Comparison of ENCODE assay signal across 17 cellular contexts in the genomic region with DNA sequence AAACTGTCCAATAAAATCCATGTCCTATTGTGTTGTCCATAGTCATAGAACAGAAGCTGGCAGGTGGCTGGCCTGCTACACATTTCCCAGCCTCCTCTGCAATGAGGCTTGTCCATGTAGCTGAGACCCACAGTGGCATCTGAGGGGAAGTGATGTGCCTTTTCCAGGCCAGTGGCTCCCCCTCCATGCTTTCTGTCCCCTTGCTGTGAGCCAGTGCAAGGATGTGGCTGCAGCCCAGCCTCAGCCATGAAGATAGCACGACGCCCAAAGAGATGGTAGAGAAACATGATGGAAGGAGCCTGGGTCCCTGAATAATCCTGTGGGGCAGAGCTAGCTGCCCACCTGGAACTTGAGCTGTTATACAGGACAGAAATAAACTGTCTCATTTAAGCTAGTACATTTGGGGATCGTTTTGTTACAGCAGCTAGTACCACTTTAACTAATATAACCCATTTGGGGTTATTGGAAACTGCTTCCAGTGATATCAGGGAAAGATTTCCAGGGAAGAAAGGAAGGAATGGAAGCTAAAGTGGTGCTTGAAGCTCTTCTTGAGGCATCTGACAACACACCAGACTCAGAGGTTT. TPM values are rescaled to one million over a fixed set of nuclear protein-coding genes. Genes with fewer than 3 reads are reported as not detected.
DNase-seq lines count a peak whose midpoint lies in the region; ATAC-seq, FAIRE-seq and TF ChIP-seq lines count a peak whose summit lies in the region.
"Had no signal": no experiment of that assay in that cellular context is flagged by ENCODE, and none has a peak within 500 bp of the region (broad histone marks: within the 10 kb centered on the region; RNA-seq: fewer than 3 reads in every experiment).

No MANE protein-coding gene starts in this region.

- TF ChIP-seq CTCF in A549 (IDR thresholded peaks at IDR 0.05) (no peak), hepatocyte (IDR thresholded peaks at IDR 0.05; ENCODE audit: poor library complexity) (no peak), progenitor cell of endocrine pancreas (IDR thresholded peaks at IDR 0.05; ENCODE audit: unreplicated experiment) (no peak)

- H3K79me1 ChIP-seq in mesenchymal stem cell (replicated peaks; ENCODE audit: low read length, poor library complexity, severe bottlenecking), result peaks cover 9% of the 10 kb centered on the region

- no peaks in the 10 kb centered on the region for H3K27me3 Mint-ChIP-seq in progenitor cell of endocrine pancreas
- H3K27me3 Mint-ChIP-seq in T-helper 2 cell treated with Interferon-gamma antibody and Interleukin-4, amounts not matched to agents 5 μg/mL and 100 μg/mL, for 36 hours (ENCODE audit: low read depth), result no peaks in the 10 kb centered on the region
- H3K27me3 Mint-ChIP-seq: CD4-positive, alpha-beta memory T cell had no signal

- no peaks in the 10 kb centered on the region for H3K36me3 ChIP-seq in hepatocyte (replicated peaks; ENCODE audit: insufficient read depth, low read depth)
- H3K36me3 ChIP-seq in mesenchymal stem cell (ENCODE audit: control insufficient read depth in 1 of 2, insufficient read depth in 2 of 2, low read depth in 1 of 2, low read length in 2 of 2), result peaks cover 5 to 21% of the 10 kb centered on the region in 2 experiments
- H3K36me3 ChIP-seq: BLaER1 had no signal

- H3K9me3 Mint-ChIP-seq in progenitor cell of endocrine pancreas (ENCODE audit: low read depth), result no peaks in the 10 kb centered on the region
- H3K9me3 Mint-ChIP-seq in T-helper 2 cell treated with Interferon-gamma antibody and Interleukin-4, amounts not matched to agents 5 μg/mL and 100 μg/mL, for 36 hours, result no peaks in the 10 kb centered on the region
- H3K9me3 Mint-ChIP-seq: CD4-positive, alpha-beta memory T cell; H9 had no signal

- POLR2A ChIA-PET in A549 (lab: Yijun Ruan, JAX), result no interaction called here

- H3K4me1 Mint-ChIP-seq in progenitor cell of endocrine pancreas (ENCODE audit: low read depth), result peaks cover 7% of the 10 kb centered on the region
- peaks cover 2% of the 10 kb centered on the region for H3K4me1 Mint-ChIP-seq in T-helper 2 cell treated with Interferon-gamma antibody and Interleukin-4, amounts not matched to agents 5 μg/mL and 100 μg/mL, for 36 hours (ENCODE audit: low read depth)
- H3K4me1 Mint-ChIP-seq: CD4-positive, alpha-beta memory T cell had no signal

- H2AK5ac ChIP-seq in mesenchymal stem cell (ENCODE audit: low read length, severe bottlenecking), result no peak overlapping the region

- H3K27ac ChIP-seq in A549 (peak overlapping the region; percentile 62 to 66), hepatocyte (peak overlapping the region; percentile 88), mesenchymal stem cell (ENCODE audit: low read length, poor library complexity, severe bottlenecking) (no peak overlapping the region), caudate nucleus (ENCODE audit: low read depth, low read length) (no peak overlapping the region)
- H3K27ac ChIP-seq: BLaER1 had no signal

- CTCF ChIA-PET in A549 (lab: Yijun Ruan, JAX), result interaction anchor here (0.6 to 3.1 kb wide), 11 partner anchors 8 to 146 kb away, joined by 3 to 9 read pairs (median 3); no protein-coding TSS in a partner anchor

- H3K4me1 ChIP-seq in A549 (peaks cover 41% of the 10 kb centered on the region), hepatocyte (ENCODE audit: insufficient read depth) (peaks cover 17% of the 10 kb centered on the region), mesenchymal stem cell (ENCODE audit: control insufficient read depth, insufficient read depth, low read depth, low read length) (peaks cover 6% of the 10 kb centered on the region)

- no peak for ATAC-seq in A549
- ATAC-seq: GM12878 had no signal

- H3K18ac ChIP-seq in mesenchymal stem cell (ENCODE audit: low read depth in 1 of 2, low read length in 2 of 2), result no peak overlapping the region

- no peak overlapping the region for H3K14ac ChIP-seq in mesenchymal stem cell (ENCODE audit: low read length in 2 of 2)

- no peak overlapping the region for H2BK120ac ChIP-seq in mesenchymal stem cell (ENCODE audit: low read depth, low read length)

- TF ChIP-seq POLR2A in A549 (IDR thresholded peaks at IDR 0.05; ENCODE audit: low read length), result no peak

- H3K4me2 ChIP-seq in A549 (peak overlapping the region; percentile 66), hepatocyte (peak overlapping the region; percentile 40), mesenchymal stem cell (ENCODE audit: low read length, poor library complexity, severe bottlenecking) (no peak overlapping the region)

- peaks cover 5% of the 10 kb centered on the region for H3K36me3 Mint-ChIP-seq in progenitor cell of endocrine pancreas (ENCODE audit: insufficient read depth)
- no peaks in the 10 kb centered on the region for H3K36me3 Mint-ChIP-seq in T-helper 2 cell treated with Interferon-gamma antibody and Interleukin-4, amounts not matched to agents 5 μg/mL and 100 μg/mL, for 36 hours (ENCODE audit: low read depth)

- H3K23ac ChIP-seq in mesenchymal stem cell (ENCODE audit: low read length in 2 of 2), result peak overlapping the region in 1 of 2 experiments; percentile 25

- no peak overlapping the region for H4K8ac ChIP-seq in mesenchymal stem cell (ENCODE audit: low read length)

- peak overlapping the region; percentile 58 for H3K27ac Mint-ChIP-seq in progenitor cell of endocrine pancreas
- H3K27ac Mint-ChIP-seq in T-helper 2 cell treated with Interferon-gamma antibody and Interleukin-4, amounts not matched to agents 5 μg/mL and 100 μg/mL, for 36 hours, result no peak overlapping the region
- H3K27ac Mint-ChIP-seq: H9 had no signal

- H3K27me3 ChIP-seq in hepatocyte (no peaks in the 10 kb centered on the region), mesenchymal stem cell (ENCODE audit: control insufficient read depth in 1 of 2, insufficient read depth in 1 of 2, low read length in 2 of 2) (no peaks in the 10 kb centered on the region)
- H3K27me3 ChIP-seq: BLaER1 had no signal

- H4K91ac ChIP-seq in mesenchymal stem cell (ENCODE audit: low read length), result no peak overlapping the region

- H3K4me3 ChIP-seq in A549 (no peak overlapping the region), hepatocyte (no peak overlapping the region), mesenchymal stem cell (ENCODE audit: insufficient read depth in 1 of 2, low read depth in 1 of 2, low read length in 2 of 2) (peak overlapping the region in 1 of 2 experiments; percentile 3)
- H3K4me3 ChIP-seq: BLaER1, GM12878 had no signal

- H3K4ac ChIP-seq in mesenchymal stem cell (ENCODE audit: low read depth in 1 of 2, low read length in 2 of 2), result no peak overlapping the region

- H3K4me3 Mint-ChIP-seq in progenitor cell of endocrine pancreas (ENCODE audit: low read depth), result no peak overlapping the region
- no peak overlapping the region for H3K4me3 Mint-ChIP-seq in T-helper 2 cell treated with Interferon-gamma antibody and Interleukin-4, amounts not matched to agents 5 μg/mL and 100 μg/mL, for 36 hours
- H3K4me3 Mint-ChIP-seq: CD14-positive monocyte; CD4-positive, alpha-beta memory T cell; H9 had no signal

- H2BK5ac ChIP-seq in mesenchymal stem cell (ENCODE audit: low read depth, low read length, poor library complexity, severe bottlenecking), result no peak overlapping the region

- TF ChIP-seq RAD21 in A549 (conservative IDR thresholded peaks at IDR 0.05 in 1 of 2, IDR thresholded peaks at IDR 0.05 in 1 of 2), result no peak

- H3K9ac ChIP-seq in mesenchymal stem cell (ENCODE audit: low read length), result no peak overlapping the region
- H3K9ac ChIP-seq: BLaER1 had no signal

- TF ChIP-seq EP300 in A549 (IDR thresholded peaks at IDR 0.05), result no peak

- H2BK12ac ChIP-seq in mesenchymal stem cell (ENCODE audit: low read length in 2 of 2), result peak overlapping the region in 1 of 2 experiments; percentile 83

- DNase-seq in A549 (ENCODE audit: low read depth in 1 of 2, low spot score in 1 of 2) (no peak), hepatocyte (ENCODE audit: low spot score) (no peak), mesenchymal stem cell (no peak), progenitor cell of endocrine pancreas (ENCODE audit: low spot score, unreplicated experiment) (no peak), caudate nucleus (lab: John Stamatoyannopoulos, UW) (no peak)
- no peak for DNase-seq in T-helper 2 cell treated with Interferon-gamma antibody and Interleukin-4, amounts not matched to agents 5 μg/mL and 100 μg/mL, for 36 hours (ENCODE audit: low spot score)
- no peak for DNase-seq in stimulated activated CD4-positive, alpha-beta T cell treated with anti-CD3 and anti-CD28 coated beads, Interleukin-12 subunit alpha, Interleukin-12 subunit beta, amount 100 ng/mL, for 4 hours
- DNase-seq: Calu3; CD4-positive, alpha-beta memory T cell; DND-41; EL; H9 had no signal

- H4K20me1 ChIP-seq in hepatocyte (ENCODE audit: insufficient read depth, poor library complexity, severe bottlenecking), result no peaks in the 10 kb centered on the region
- H4K20me1 ChIP-seq: BLaER1 had no signal

- no peaks in the 10 kb centered on the region for H3K9me3 ChIP-seq in A549
- no peaks in the 10 kb centered on the region for H3K9me3 ChIP-seq in hepatocyte (ENCODE audit: low read depth)
- no peaks in the 10 kb centered on the region for H3K9me3 ChIP-seq in mesenchymal stem cell (ENCODE audit: control insufficient read depth, low read length)
- H3K9me3 ChIP-seq: BLaER1 had no signal

- H2AFZ ChIP-seq in hepatocyte (no peak overlapping the region), mesenchymal stem cell (ENCODE audit: low read depth, low read length) (no peak overlapping the region)

- H3K9me2 ChIP-seq in hepatocyte (replicated peaks; ENCODE audit: insufficient read depth), result no peaks in the 10 kb centered on the region

- H3K79me2 ChIP-seq in hepatocyte, result peaks cover 5% of the 10 kb centered on the region

- peak overlapping the region; percentile 4 for H2BK15ac ChIP-seq in mesenchymal stem cell (ENCODE audit: low read depth, poor library complexity, severe bottlenecking)

- WGBS in A549 (ENCODE audit: missing lambda C conversion rate), result 72% methylated on average over 3 of the region's 3 CpGs
- WGBS in hepatocyte (ENCODE audit: low lambda C conversion rate, missing lambda C conversion rate), result 82% methylated on average over 3 of the region's 3 CpGs
- WGBS in mesenchymal stem cell, result 100% methylated on average over 2 of the region's 3 CpGs

- no peak for FAIRE-seq in A549 (lab: Jason Lieb, UNC)
- FAIRE-seq: A204.1, GM12878, H1 had no signal

TF ChIP-seq in A549, 52 proteins besides CTCF, POLR2A, EP300 and RAD21 (continues in another document):
- no peak for TF ChIP-seq FOSL2 (IDR thresholded peaks at IDR 0.05)
- no peak for TF ChIP-seq FOSL2 (CRISPR knock-in tag; IDR thresholded peaks at IDR 0.05)
- no peak for TF ChIP-seq CHD2 (IDR thresholded peaks at IDR 0.05; ENCODE audit: low read length, partially characterized antibody)
- no peak for TF ChIP-seq FOXS1 (CRISPR knock-in tag; IDR thresholded peaks at IDR 0.05)

RNA-seq across cellular contexts. Expression of a gene that starts 40.3 kb away (rescaled TPM):
- polyA plus RNA-seq in A549 (2011; rRNA removed) (16.7 and 22.0 TPM in 2 replicates), A549 (2017; fragmentation: RNase III; extraction: RNeasy Plus Mini Kit Qiagen cat#74134 plus additional on column Dnase treatment) (18.2 to 20.4 TPM (median 19.6 TPM) in 3 replicates), hepatocyte (25.8 and 26.1 TPM in 2 replicates)
- 19.8 and 21.7 TPM in 2 replicates for polyA plus RNA-seq in A549 (2012; cell fraction: cytosol; rRNA removed)
- 60.1 and 76.2 TPM in 2 replicates for polyA plus RNA-seq in A549 (2012; cell fraction: nucleus; rRNA removed)
- polyA minus RNA-seq in A549 (2011; rRNA and poly(A)+ RNA removed), result 32.2 and 41.1 TPM in 2 replicates
- total RNA-seq in hepatocyte (25.7 and 34.6 TPM in 2 replicates), progenitor cell of endocrine pancreas (33.1 and 36.0 TPM in 2 replicates)
- polyA plus RNA-seq in mesenchymal stem cell (2013, experiment 1 of 2), result 9.9 TPM
- 9.8 TPM for polyA plus RNA-seq in mesenchymal stem cell (2013, experiment 2 of 2)

Comparison
In these comparisons a context has a peak if more than half of its experiments do, and no peak if none do; other contexts are left out.
1. H3K27ac ChIP-seq: peak in A549 (2 of 2) and hepatocyte (single experiment); none in mesenchymal stem cell (single experiment) and caudate nucleus (single experiment).